ENCODE assay signal across 2 cellular contexts in the genomic region with DNA sequence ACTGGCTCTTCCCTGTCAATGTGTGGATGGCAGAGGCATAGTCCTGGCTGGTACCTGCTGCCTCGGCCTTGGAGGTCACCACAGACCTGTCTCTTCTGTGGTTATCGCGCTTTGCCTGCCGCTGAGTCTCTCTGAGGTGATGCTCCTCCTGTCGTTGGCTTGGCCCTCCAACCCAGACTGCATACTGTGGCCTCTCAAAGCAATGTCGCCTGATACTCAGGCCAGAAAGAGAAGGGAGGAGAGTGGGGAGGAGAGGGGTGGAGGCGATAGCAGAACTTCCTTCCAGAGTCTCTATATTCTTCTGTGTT.
TF ChIP-seq lines count a peak whose summit lies in the region.

No MANE protein-coding gene starts in this region.

TF ChIP-seq in GM23338, 12 proteins besides CTCF, POLR2A, EP300 and RAD21 (continued from another document):
- TF ChIP-seq, protein P1, sequence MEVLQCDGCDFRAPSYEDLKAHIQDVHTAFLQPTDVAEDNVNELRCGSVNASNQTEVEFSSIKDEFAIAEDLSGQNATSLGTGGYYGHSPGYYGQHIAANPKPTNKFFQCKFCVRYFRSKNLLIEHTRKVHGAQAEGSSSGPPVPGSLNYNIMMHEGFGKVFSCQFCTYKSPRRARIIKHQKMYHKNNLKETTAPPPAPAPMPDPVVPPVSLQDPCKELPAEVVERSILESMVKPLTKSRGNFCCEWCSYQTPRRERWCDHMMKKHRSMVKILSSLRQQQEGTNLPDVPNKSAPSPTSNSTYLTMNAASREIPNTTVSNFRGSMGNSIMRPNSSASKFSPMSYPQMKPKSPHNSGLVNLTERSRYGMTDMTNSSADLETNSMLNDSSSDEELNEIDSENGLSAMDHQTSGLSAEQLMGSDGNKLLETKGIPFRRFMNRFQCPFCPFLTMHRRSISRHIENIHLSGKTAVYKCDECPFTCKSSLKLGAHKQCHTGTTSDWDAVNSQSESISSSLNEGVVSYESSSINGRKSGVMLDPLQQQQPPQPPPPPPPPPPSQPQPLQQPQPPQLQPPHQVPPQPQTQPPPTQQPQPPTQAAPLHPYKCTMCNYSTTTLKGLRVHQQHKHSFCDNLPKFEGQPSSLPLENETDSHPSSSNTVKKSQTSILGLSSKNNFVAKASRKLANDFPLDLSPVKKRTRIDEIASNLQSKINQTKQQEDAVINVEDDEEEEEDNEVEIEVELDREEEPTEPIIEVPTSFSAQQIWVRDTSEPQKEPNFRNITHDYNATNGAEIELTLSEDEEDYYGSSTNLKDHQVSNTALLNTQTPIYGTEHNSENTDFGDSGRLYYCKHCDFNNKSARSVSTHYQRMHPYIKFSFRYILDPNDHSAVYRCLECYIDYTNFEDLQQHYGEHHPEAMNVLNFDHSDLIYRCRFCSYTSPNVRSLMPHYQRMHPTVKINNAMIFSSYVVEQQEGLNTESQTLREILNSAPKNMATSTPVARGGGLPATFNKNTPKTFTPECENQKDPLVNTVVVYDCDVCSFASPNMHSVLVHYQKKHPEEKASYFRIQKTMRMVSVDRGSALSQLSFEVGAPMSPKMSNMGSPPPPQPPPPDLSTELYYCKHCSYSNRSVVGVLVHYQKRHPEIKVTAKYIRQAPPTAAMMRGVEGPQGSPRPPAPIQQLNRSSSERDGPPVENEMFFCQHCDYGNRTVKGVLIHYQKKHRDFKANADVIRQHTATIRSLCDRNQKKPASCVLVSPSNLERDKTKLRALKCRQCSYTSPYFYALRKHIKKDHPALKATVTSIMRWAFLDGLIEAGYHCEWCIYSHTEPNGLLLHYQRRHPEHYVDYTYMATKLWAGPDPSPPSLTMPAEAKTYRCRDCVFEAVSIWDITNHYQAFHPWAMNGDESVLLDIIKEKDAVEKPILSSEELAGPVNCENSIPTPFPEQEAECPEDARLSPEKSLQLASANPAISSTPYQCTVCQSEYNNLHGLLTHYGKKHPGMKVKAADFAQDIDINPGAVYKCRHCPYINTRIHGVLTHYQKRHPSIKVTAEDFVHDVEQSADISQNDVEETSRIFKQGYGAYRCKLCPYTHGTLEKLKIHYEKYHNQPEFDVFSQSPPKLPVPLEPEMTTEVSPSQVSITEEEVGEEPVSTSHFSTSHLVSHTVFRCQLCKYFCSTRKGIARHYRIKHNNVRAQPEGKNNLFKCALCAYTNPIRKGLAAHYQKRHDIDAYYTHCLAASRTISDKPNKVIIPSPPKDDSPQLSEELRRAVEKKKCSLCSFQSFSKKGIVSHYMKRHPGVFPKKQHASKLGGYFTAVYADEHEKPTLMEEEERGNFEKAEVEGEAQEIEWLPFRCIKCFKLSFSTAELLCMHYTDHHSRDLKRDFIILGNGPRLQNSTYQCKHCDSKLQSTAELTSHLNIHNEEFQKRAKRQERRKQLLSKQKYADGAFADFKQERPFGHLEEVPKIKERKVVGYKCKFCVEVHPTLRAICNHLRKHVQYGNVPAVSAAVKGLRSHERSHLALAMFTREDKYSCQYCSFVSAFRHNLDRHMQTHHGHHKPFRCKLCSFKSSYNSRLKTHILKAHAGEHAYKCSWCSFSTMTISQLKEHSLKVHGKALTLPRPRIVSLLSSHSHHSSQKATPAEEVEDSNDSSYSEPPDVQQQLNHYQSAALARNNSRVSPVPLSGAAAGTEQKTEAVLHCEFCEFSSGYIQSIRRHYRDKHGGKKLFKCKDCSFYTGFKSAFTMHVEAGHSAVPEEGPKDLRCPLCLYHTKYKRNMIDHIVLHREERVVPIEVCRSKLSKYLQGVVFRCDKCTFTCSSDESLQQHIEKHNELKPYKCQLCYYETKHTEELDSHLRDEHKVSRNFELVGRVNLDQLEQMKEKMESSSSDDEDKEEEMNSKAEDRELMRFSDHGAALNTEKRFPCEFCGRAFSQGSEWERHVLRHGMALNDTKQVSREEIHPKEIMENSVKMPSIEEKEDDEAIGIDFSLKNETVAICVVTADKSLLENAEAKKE (CRISPR knock-in tag; IDR thresholded peaks at IDR 0.05) = no peak
- no peak for TF ChIP-seq NANOG (IDR thresholded peaks at IDR 0.05; ENCODE audit: borderline replicate concordance)
- no peak for TF ChIP-seq STAT1 (IDR thresholded peaks at IDR 0.05; ENCODE audit: unreplicated experiment)
- no peak for TF ChIP-seq CREB1 (CRISPR knock-in tag; IDR thresholded peaks at IDR 0.05; ENCODE audit: low read depth)
TF ChIP-seq in GM23338: peak in this region for 0.

TF ChIP-seq in K562, 482 proteins besides CTCF, POLR2A, EP300 and RAD21 (continued from another document):
- TF ChIP-seq ZNF407 (IDR thresholded peaks at IDR 0.05; ENCODE audit: low read depth) (no peak), NR4A1 (CRISPR knock-in tag; IDR thresholded peaks at IDR 0.05) (no peak), NR4A1 (tag; IDR thresholded peaks at IDR 0.05) (no peak), CSDE1 (IDR thresholded peaks at IDR 0.05) (no peak), RUNX1 (IDR thresholded peaks at IDR 0.05; ENCODE audit: low read depth) (no peak)
